9 cellular contexts compared by ENCODE assay signal in the genomic region with DNA sequence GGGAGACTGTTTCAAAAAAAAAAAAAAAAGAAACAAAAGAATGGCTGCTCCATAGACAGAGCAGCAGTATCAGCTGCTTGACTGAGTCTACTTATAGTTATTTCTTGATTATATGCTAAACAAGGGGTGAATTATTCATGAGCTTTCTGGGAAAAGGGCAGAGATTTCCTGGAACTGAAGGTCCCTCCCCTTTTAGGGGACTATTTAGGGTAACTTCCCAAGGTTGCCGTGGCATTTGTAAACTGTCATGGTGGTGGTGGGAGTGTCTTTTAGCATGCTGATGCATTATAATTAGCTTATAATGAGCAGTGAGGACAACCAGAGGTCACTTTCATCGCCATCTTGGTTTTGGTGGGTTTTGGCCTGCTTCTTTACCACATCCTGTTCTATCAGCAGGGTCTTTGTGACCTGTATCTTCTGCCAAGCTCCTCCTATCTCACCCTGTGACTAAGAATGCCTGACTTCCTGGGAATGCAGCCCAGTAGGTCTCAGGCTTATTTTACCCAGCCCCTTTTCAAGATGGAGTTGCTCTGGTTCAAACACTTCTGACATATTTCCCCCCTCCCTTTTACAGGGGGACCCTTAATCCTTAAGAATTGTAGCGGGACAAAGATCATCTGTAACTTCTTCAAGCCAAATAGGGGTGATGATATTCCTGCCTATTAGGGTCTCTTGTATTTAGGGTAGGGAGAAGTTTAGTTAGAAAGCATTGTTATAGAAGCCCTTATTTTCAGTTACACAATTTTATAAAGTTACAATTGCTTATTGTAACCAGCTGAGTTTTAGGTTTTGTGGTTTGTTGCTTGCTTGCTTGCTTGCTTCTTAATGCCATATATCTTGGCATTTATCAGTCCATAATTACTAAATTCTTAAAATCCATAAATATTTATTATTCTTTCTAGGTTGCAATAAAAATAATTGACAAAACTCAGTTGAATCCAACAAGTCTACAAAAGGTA. TPM values are rescaled to one million over a fixed set of nuclear protein-coding genes. Genes with fewer than 3 reads are reported as not detected.
A peak's percentile ranks its signal among the peaks of the same experiment; 100 is the strongest.
DNase-seq lines count a peak whose midpoint lies in the region; ATAC-seq and TF ChIP-seq lines count a peak whose summit lies in the region.
"Had no signal": no experiment of that assay in that cellular context is flagged by ENCODE, and none has a peak within 500 bp of the region (broad histone marks: within the 10 kb centered on the region; RNA-seq: fewer than 3 reads in every experiment).

No MANE protein-coding gene starts in this region.

- no peak overlapping the region for H3K4me3 ChIP-seq in breast epithelium
- H3K4me3 ChIP-seq in left ventricle myocardium inferior, result no peak overlapping the region
- no peak overlapping the region for H3K4me3 ChIP-seq in upper lobe of left lung

- H3K9me3 ChIP-seq in breast epithelium (no peaks in the 10 kb centered on the region), left ventricle myocardium inferior (replicated peaks) (no peaks in the 10 kb centered on the region), upper lobe of left lung (no peaks in the 10 kb centered on the region)

- H3K36me3 ChIP-seq in breast epithelium, result no peaks in the 10 kb centered on the region
- H3K36me3 ChIP-seq in left ventricle myocardium inferior, result peaks cover 3% of the 10 kb centered on the region
- peaks cover 0 to 3% (median 0%) of the 10 kb centered on the region in 4 donors for H3K36me3 ChIP-seq in upper lobe of left lung

- TF ChIP-seq EP300 in upper lobe of left lung (IDR thresholded peaks at IDR 0.05), result no peak

- POLR2A ChIA-PET in MCF 10A (lab: Yijun Ruan, JAX), result interaction anchor here (0.8 to 1.2 kb wide), 2 partner anchors 10 to 30 kb away, joined by 3 to 4 read pairs; no protein-coding TSS in a partner anchor

- H3K27me3 Mint-ChIP-seq in MCF 10A (ENCODE audit: insufficient read depth, unreplicated experiment), result no peaks in the 10 kb centered on the region

- ATAC-seq in upper lobe of left lung (ENCODE audit: low FRiP score in 2 of 2) (peak in 1 of 2 donors; percentile 34), GM18505 (IDR thresholded peaks at IDR 0.05; ENCODE audit: unreplicated experiment) (no peak), GM18520 (IDR thresholded peaks at IDR 0.05; ENCODE audit: unreplicated experiment) (no peak)

- no peak overlapping the region for H3K4me3 Mint-ChIP-seq in MCF 10A (ENCODE audit: unreplicated experiment)

- peaks cover 2% of the 10 kb centered on the region for H3K4me1 Mint-ChIP-seq in MCF 10A (ENCODE audit: insufficient read depth, unreplicated experiment)

- peak; percentile 54 for DNase-seq in MCF 10A (ENCODE audit: unreplicated experiment)
- no peak for DNase-seq in breast epithelium (ENCODE audit: low spot score in 2 of 2)
- DNase-seq in activated CD8-positive, alpha-beta memory T cell treated with anti-CD3 and anti-CD28 coated beads, Interleukin-2, amount 50 U/mL, for 48 hours, result peak; percentile 57
- DNase-seq in left ventricle myocardium inferior, result no peak
- no peak for DNase-seq in upper lobe of left lung
- DNase-seq in NCI-H187 (lab: John Stamatoyannopoulos, UW), result no peak
- DNase-seq: NCI-H524 treated with DMSO at 0.1 percent for 48 hours had no signal

- H3K27me3 ChIP-seq in breast epithelium (no peaks in the 10 kb centered on the region), left ventricle myocardium inferior (ENCODE audit: low read depth) (no peaks in the 10 kb centered on the region), upper lobe of left lung (no peaks in the 10 kb centered on the region)

- WGBS in upper lobe of left lung, 2 donors, result 46 to 69% methylated on average over 3 of the region's 3 CpGs

- CTCF ChIA-PET in MCF 10A (lab: Yijun Ruan, JAX), result interaction anchor here (0.6 kb wide), 1 partner anchor 395 kb away, joined by 4 read pairs; no protein-coding TSS in a partner anchor

- TF ChIP-seq POLR2A in breast epithelium (IDR thresholded peaks at IDR 0.05), result no peak
- TF ChIP-seq POLR2A in upper lobe of left lung (IDR thresholded peaks at IDR 0.05), result no peak
- no peak for TF ChIP-seq POLR2A in GM18505 (IDR thresholded peaks at IDR 0.05; ENCODE audit: borderline replicate concordance, extremely low read depth, insufficient read depth, insufficient read length)

- no peak overlapping the region for H3K27ac Mint-ChIP-seq in MCF 10A (ENCODE audit: low read depth, unreplicated experiment)

- H3K9me3 Mint-ChIP-seq in MCF 10A (ENCODE audit: unreplicated experiment), result no peaks in the 10 kb centered on the region

- H3K27ac ChIP-seq in breast epithelium (no peak overlapping the region), left ventricle myocardium inferior (replicated peaks) (peak overlapping the region; percentile 73), upper lobe of left lung (peak overlapping the region in 3 of 4 donors; percentile 44 to 58 (median 46))

- H3K4me1 ChIP-seq in breast epithelium, result no peaks in the 10 kb centered on the region
- H3K4me1 ChIP-seq in left ventricle myocardium inferior, result peaks cover 74% of the 10 kb centered on the region
- peaks cover 18 to 32% (median 22%) of the 10 kb centered on the region in 4 donors for H3K4me1 ChIP-seq in upper lobe of left lung

- intact Hi-C loops in MCF 10A (cut with micrococcal nuclease) (no loop called here), breast epithelium (cut with DNase I; ENCODE audit: low total_unique reads) (no loop called here), left ventricle myocardium inferior (cut with micrococcal nuclease) (no loop called here)

- BruUV-seq in MCF 10A (replicated peaks; lab: Mats Ljungman, UMichigan), result no TSS peak

- H3K36me3 Mint-ChIP-seq in MCF 10A (ENCODE audit: insufficient read depth, unreplicated experiment), result peaks cover 5% of the 10 kb centered on the region

- TF ChIP-seq CTCF in MCF 10A (IDR thresholded peaks at IDR 0.05; ENCODE audit: unreplicated experiment) (no peak), breast epithelium (IDR thresholded peaks at IDR 0.05) (no peak), left ventricle myocardium inferior (IDR thresholded peaks at IDR 0.05; ENCODE audit: borderline replicate concordance) (no peak), upper lobe of left lung (IDR thresholded peaks at IDR 0.05) (no peak)

RNA-seq across cellular contexts. Expression of a gene that starts 42.5 kb away (rescaled TPM):
- total RNA-seq in MCF 10A (2022), result 102 and 130 TPM in 2 replicates
- total RNA-seq in breast epithelium, result 100 to 1,000 TPM in 1 of 3 donors, 10 to 100 TPM in 2; 70.2 to 107 (median 87.5) TPM
- total RNA-seq in left ventricle myocardium inferior, result 103 TPM
- total RNA-seq in upper lobe of left lung, result 100 to 1,000 TPM in 5 of 6 donors, 10 to 100 TPM in 1; 84.5 to 190 (median 132) TPM

Comparison
In these comparisons a context has a peak if more than half of its experiments do, and no peak if none do; other contexts are left out.
1. DNase-seq: peak in MCF 10A (single experiment) and activated CD8-positive, alpha-beta memory T cell treated with anti-CD3 and anti-CD28 coated beads, Interleukin-2, amount 50 U/mL, for 48 hours (single experiment); none in breast epithelium (0 of 2), left ventricle myocardium inferior (single experiment), upper lobe of left lung (0 of 2) and NCI-H187 (0 of 2).
2. H3K27ac ChIP-seq: peak in left ventricle myocardium inferior (single experiment) and upper lobe of left lung (3 of 4); none in breast epithelium (0 of 2).